ENCODE assay signal across 33 cellular contexts in genomic region chr5:37660319-37660718, GRCh38.
DNase-seq lines count a peak whose midpoint lies in the region; ATAC-seq, FAIRE-seq and TF ChIP-seq lines count a peak whose summit lies in the region.
"Had no signal": no experiment of that assay in that cellular context is flagged by ENCODE, and none has a peak within 500 bp of the region (broad histone marks: within the 10 kb centered on the region; RNA-seq: fewer than 3 reads in every experiment).

No MANE protein-coding gene starts in this region.

- in situ Hi-C loops in HepG2 (cut with HindIII; ENCODE audit: extremely low pct_ligation_motif_present, low pct_unique_long_range_greater_than_20kb): no loop called here
- in situ Hi-C loops in K562 (cut with MboI): no loop called here

- H2AFZ ChIP-seq in HepG2 (ENCODE audit: low read length) (no peak overlapping the region), K562 (ENCODE audit: low read depth, low read length) (no peak overlapping the region)

- H3K79me2 ChIP-seq in HepG2 (ENCODE audit: insufficient read depth, low read length): no peaks in the 10 kb centered on the region
- H3K79me2 ChIP-seq in K562 (ENCODE audit: control insufficient read depth, insufficient read depth, low read length): no peaks in the 10 kb centered on the region

- H3K4me2 ChIP-seq in HepG2 (ENCODE audit: low read depth, low read length) (no peak overlapping the region), A549 (no peak overlapping the region), K562 (ENCODE audit: insufficient read depth, low read length) (no peak overlapping the region)
- H3K4me2 ChIP-seq: BLaER1; BLaER1 treated with 17β-estradiol and CSF1 and Interleukin-3, amounts not matched to agents 10 nM and 100 nM had no signal

- ATAC-seq in HepG2 (no peak), right lobe of liver (no peak), A549 (no peak), K562 (no peak), psoas muscle (no peak)
- ATAC-seq: CD8-positive, alpha-beta T cell had no signal

- H3K27ac ChIP-seq in HepG2 (ENCODE audit: extremely low read length, insufficient read depth, low read length) (no peak overlapping the region), right lobe of liver (no peak overlapping the region), A549 (no peak overlapping the region), K562 (ENCODE audit: extremely low read depth, low read depth, low read length) (no peak overlapping the region), small intestine (ENCODE audit: low read depth in 1 of 2, low read length in 1 of 2) (no peak overlapping the region), psoas muscle (no peak overlapping the region), esophagus muscularis mucosa (replicated peaks in 1 of 4) (no peak overlapping the region)
- H3K27ac ChIP-seq: 22Rv1; BLaER1; BLaER1 treated with 17β-estradiol and CSF1 and Interleukin-3, amounts not matched to agents 10 nM and 100 nM; C4-2B had no signal

- H3K4me1 ChIP-seq in HepG2 (ENCODE audit: insufficient read depth, low read length): peaks cover 41% of the 10 kb centered on the region
- peaks cover 0 to 19% (median 0%) of the 10 kb centered on the region in 4 donors for H3K4me1 ChIP-seq in right lobe of liver
- peaks cover 42% of the 10 kb centered on the region for H3K4me1 ChIP-seq in A549
- H3K4me1 ChIP-seq in K562 (replicated peaks in 1 of 2; ENCODE audit: control insufficient read depth in 2 of 2, insufficient read depth in 2 of 2, low read length in 2 of 2): peaks cover 0 to 2% of the 10 kb centered on the region in 2 experiments; a peak in 1 of 5 replicates
- no peaks in the 10 kb centered on the region for H3K4me1 ChIP-seq in small intestine (ENCODE audit: control insufficient read depth in 2 of 2, insufficient read depth in 1 of 2, low read depth in 1 of 2, low read length in 1 of 2)
- H3K4me1 ChIP-seq in psoas muscle: peaks cover 4% of the 10 kb centered on the region
- H3K4me1 ChIP-seq in esophagus muscularis mucosa: peaks cover 2 to 28% (median 16%) of the 10 kb centered on the region in 4 donors

- no peak for TF ChIP-seq RAD21 in HepG2 (CRISPR knock-in tag; IDR thresholded peaks at IDR 0.05)
- TF ChIP-seq RAD21 in A549 (conservative IDR thresholded peaks at IDR 0.05 in 1 of 2, IDR thresholded peaks at IDR 0.05 in 1 of 2): no peak
- TF ChIP-seq RAD21 in K562 (CRISPR knock-in tag; conservative IDR thresholded peaks at IDR 0.05 in 1 of 2, IDR thresholded peaks at IDR 0.05 in 1 of 2): no peak

- H4K20me1 ChIP-seq in HepG2 (ENCODE audit: insufficient read depth, low read length): no peaks in the 10 kb centered on the region
- no peaks in the 10 kb centered on the region for H4K20me1 ChIP-seq in K562 (replicated peaks; ENCODE audit: control insufficient read depth, insufficient read depth, low read length)

- no peak overlapping the region for H3K4me3 ChIP-seq in HepG2 (replicated peaks in 1 of 3; ENCODE audit: insufficient read depth in 1 of 3, low read depth in 2 of 3, low read length in 3 of 3)
- H3K4me3 ChIP-seq in right lobe of liver: no peak overlapping the region
- H3K4me3 ChIP-seq in A549: no peak overlapping the region
- H3K4me3 ChIP-seq in K562: no peak overlapping the region
- H3K4me3 ChIP-seq in small intestine (ENCODE audit: low read depth in 1 of 2, low read length in 2 of 2): no peak overlapping the region
- no peak overlapping the region for H3K4me3 ChIP-seq in psoas muscle
- no peak overlapping the region for H3K4me3 ChIP-seq in esophagus muscularis mucosa
- H3K4me3 ChIP-seq: BLaER1; BLaER1 treated with 17β-estradiol and CSF1 and Interleukin-3, amounts not matched to agents 10 nM and 100 nM had no signal

- H3K36me3 ChIP-seq in HepG2 (replicated peaks in 1 of 2; ENCODE audit: control insufficient read depth in 1 of 2, insufficient read depth in 2 of 2, low read length in 2 of 2): 0 out of 5 replicates have a peak, but pooled peaks cover 0 to 1% of the 10 kb centered on the region in 2 experiments
- no peaks in the 10 kb centered on the region for H3K36me3 ChIP-seq in right lobe of liver
- no peaks in the 10 kb centered on the region for H3K36me3 ChIP-seq in K562 (ENCODE audit: control insufficient read depth, insufficient read depth, low read length)
- H3K36me3 ChIP-seq in small intestine (ENCODE audit: control insufficient read depth in 2 of 2, insufficient read depth in 2 of 2, low read length in 2 of 2): no peaks in the 10 kb centered on the region
- no peaks in the 10 kb centered on the region for H3K36me3 ChIP-seq in psoas muscle (ENCODE audit: insufficient read depth in 1 of 2, low read depth in 1 of 2)
- no peaks in the 10 kb centered on the region for H3K36me3 ChIP-seq in esophagus muscularis mucosa
- H3K36me3 ChIP-seq: BE2C, BLaER1 had no signal

- BruUV-seq in HepG2 (replicated peaks; lab: Mats Ljungman, UMichigan): no TSS peak
- no TSS peak for BruUV-seq in K562 (replicated peaks; lab: Mats Ljungman, UMichigan)

- FAIRE-seq in HepG2 (lab: Jason Lieb, UNC) (no peak), A549 (lab: Jason Lieb, UNC) (no peak), K562 (lab: Jason Lieb, UNC) (no peak), small intestine (lab: Jason Lieb, UNC) (peak; percentile 55)
- FAIRE-seq: D721Med had no signal

- TF ChIP-seq POLR2A in HepG2 (IDR thresholded peaks at IDR 0.05; ENCODE audit: insufficient read depth in 1 of 2, low read depth in 2 of 2, low read length in 2 of 2) (no peak), right lobe of liver (IDR thresholded peaks at IDR 0.05) (no peak), A549 (IDR thresholded peaks at IDR 0.05; ENCODE audit: low read length) (no peak), K562 (conservative IDR thresholded peaks at IDR 0.05) (no peak), esophagus muscularis mucosa (IDR thresholded peaks at IDR 0.05; ENCODE audit: low read depth) (no peak)

- TF ChIP-seq CTCF in HepG2 (CRISPR knock-in tag; IDR thresholded peaks at IDR 0.05) (no peak), right lobe of liver (IDR thresholded peaks at IDR 0.05) (no peak), A549 (IDR thresholded peaks at IDR 0.05) (no peak), K562 (IDR thresholded peaks at IDR 0.05 in 2 of 3, conservative IDR thresholded peaks at IDR 0.05 in 1 of 3; ENCODE audit: insufficient read depth in 2 of 3, low read depth in 1 of 3, low read length in 3 of 3) (no peak), psoas muscle (IDR thresholded peaks at IDR 0.05) (no peak), esophagus muscularis mucosa (IDR thresholded peaks at IDR 0.05) (no peak)

- POLR2A ChIA-PET in HepG2 (lab: Yijun Ruan, JAX) (no interaction called here), A549 (lab: Yijun Ruan, JAX) (no interaction called here), K562 (lab: Yijun Ruan, JAX) (no interaction called here)

- CTCF ChIA-PET in HepG2 (lab: Yijun Ruan, JAX; ENCODE audit: low intra/inter-chr PET ratio, low total read pairs) (no interaction called here), A549 (lab: Yijun Ruan, JAX) (no interaction called here), K562 (lab: Yijun Ruan, JAX; ENCODE audit: low intra/inter-chr PET ratio) (no interaction called here)

- H3K27me3 ChIP-seq in HepG2 (ENCODE audit: control insufficient read depth in 1 of 2, insufficient read depth in 2 of 2, low read length in 2 of 2) (no peaks in the 10 kb centered on the region), right lobe of liver (no peaks in the 10 kb centered on the region), K562 (ENCODE audit: control insufficient read depth in 2 of 2, insufficient read depth in 2 of 2, low read length in 2 of 2) (no peaks in the 10 kb centered on the region), small intestine (ENCODE audit: control insufficient read depth in 2 of 2, insufficient read depth in 2 of 2, low read length in 2 of 2) (no peaks in the 10 kb centered on the region), psoas muscle (ENCODE audit: insufficient read depth in 3 of 3, low read length in 2 of 3) (no peaks in the 10 kb centered on the region), esophagus muscularis mucosa (no peaks in the 10 kb centered on the region)
- H3K27me3 ChIP-seq: BE2C; BLaER1; BLaER1 treated with 17β-estradiol and CSF1 and Interleukin-3, amounts not matched to agents 10 nM and 100 nM had no signal

- intact Hi-C loops in HepG2 (cut with micrococcal nuclease; ENCODE audit: unreplicated experiment): loop anchor here (5.0 kb wide), 1 partner anchor 57 kb away; no protein-coding TSS in a partner anchor
- intact Hi-C loops in right lobe of liver (cut with DNase I): no loop called here
- intact Hi-C loops in K562 (cut with micrococcal nuclease): no loop called here
- intact Hi-C loops in psoas muscle (cut with DNase I): loop anchor here (10.0 kb wide), 2 partner anchors 56 to 246 kb away; no protein-coding TSS in a partner anchor
- intact Hi-C loops in esophagus muscularis mucosa (cut with DNase I): no loop called here

- H3K9ac ChIP-seq in HepG2 (ENCODE audit: insufficient read depth, low read depth, low read length) (no peak overlapping the region), K562 (ENCODE audit: insufficient read depth in 1 of 2, low read depth in 2 of 2, low read length in 2 of 2) (no peak overlapping the region)
- H3K9ac ChIP-seq: BLaER1; BLaER1 treated with 17β-estradiol and CSF1 and Interleukin-3, amounts not matched to agents 10 nM and 100 nM had no signal

- DNase-seq in HepG2 (ENCODE audit: low spot score): no peak
- DNase-seq in right lobe of liver: no peak
- no peak for DNase-seq in A549 (ENCODE audit: low read depth in 1 of 2, low spot score in 1 of 2)
- DNase-seq in K562 (ENCODE audit: extremely low read depth in 1 of 4, low spot score in 3 of 4): no peak
- no peak for DNase-seq in small intestine
- DNase-seq in psoas muscle: no peak
- no peak for DNase-seq in esophagus muscularis mucosa (ENCODE audit: extremely low spot score)
- no peak for DNase-seq in NCI-H526 treated with DMSO at 0.1 percent for 48 hours (lab: John Stamatoyannopoulos, UW)
- DNase-seq: 8988T; ACHN; AML-193; BE2C; C1 segment of cervical spinal cord; Caco-2; Calu3; CD4-positive, alpha-beta memory T cell; CD4-positive, alpha-beta T cell; CD4-positive, CD25-positive, alpha-beta regulatory T cell; CD8-positive, alpha-beta memory T cell; CD8-positive, alpha-beta T cell; COR-L47; DMS 273 treated with DMSO at 0.1 percent for 48 hours; DMS153; DMS53; DMS79; DMS79 treated with DMSO at 0.1 percent for 48 hours; DND-41; EL had no signal

- H3K9me3 ChIP-seq in HepG2 (ENCODE audit: low read length) (no peaks in the 10 kb centered on the region; the same call in 1 of the 2 replicates), right lobe of liver (no peaks in the 10 kb centered on the region), A549 (no peaks in the 10 kb centered on the region), K562 (replicated peaks; ENCODE audit: control insufficient read depth, insufficient read depth, low read depth, low read length) (no peaks in the 10 kb centered on the region), small intestine (ENCODE audit: control insufficient read depth, low read depth) (no peaks in the 10 kb centered on the region), psoas muscle (no peaks in the 10 kb centered on the region), esophagus muscularis mucosa (no peaks in the 10 kb centered on the region)
- H3K9me3 ChIP-seq: BE2C, Caco-2 had no signal

- no peak for TF ChIP-seq EP300 in HepG2 (IDR thresholded peaks at IDR 0.05; ENCODE audit: low read depth in 2 of 2, low read length in 2 of 2)
- TF ChIP-seq EP300 in HepG2 (CRISPR knock-in tag; IDR thresholded peaks at IDR 0.05; ENCODE audit: borderline replicate concordance): no peak
- TF ChIP-seq EP300 in A549 (IDR thresholded peaks at IDR 0.05): no peak
- no peak for TF ChIP-seq EP300 in K562 (IDR thresholded peaks at IDR 0.05; ENCODE audit: low read length)
- TF ChIP-seq EP300 in esophagus muscularis mucosa (IDR thresholded peaks at IDR 0.05): no peak

- no peaks in the 10 kb centered on the region for H3K9me1 ChIP-seq in K562 (ENCODE audit: control insufficient read depth, insufficient read depth, low read length)

Comparison
In these comparisons a context has a peak if more than half of its experiments do, and no peak if none do; other contexts are left out.
1. intact Hi-C loops: an anchor here in HepG2 (5.0 kb wide) and psoas muscle (10.0 kb wide); none called in right lobe of liver, K562 and esophagus muscularis mucosa.
2. Of the 241 proteins assayed by ChIP-seq in both HepG2 and K562: peak only in HepG2: MAFF and MAFK; only in K562: MAFG; in both: none; in neither: 238.